ENCODE assay signal across 8 cellular contexts in the genomic region with DNA sequence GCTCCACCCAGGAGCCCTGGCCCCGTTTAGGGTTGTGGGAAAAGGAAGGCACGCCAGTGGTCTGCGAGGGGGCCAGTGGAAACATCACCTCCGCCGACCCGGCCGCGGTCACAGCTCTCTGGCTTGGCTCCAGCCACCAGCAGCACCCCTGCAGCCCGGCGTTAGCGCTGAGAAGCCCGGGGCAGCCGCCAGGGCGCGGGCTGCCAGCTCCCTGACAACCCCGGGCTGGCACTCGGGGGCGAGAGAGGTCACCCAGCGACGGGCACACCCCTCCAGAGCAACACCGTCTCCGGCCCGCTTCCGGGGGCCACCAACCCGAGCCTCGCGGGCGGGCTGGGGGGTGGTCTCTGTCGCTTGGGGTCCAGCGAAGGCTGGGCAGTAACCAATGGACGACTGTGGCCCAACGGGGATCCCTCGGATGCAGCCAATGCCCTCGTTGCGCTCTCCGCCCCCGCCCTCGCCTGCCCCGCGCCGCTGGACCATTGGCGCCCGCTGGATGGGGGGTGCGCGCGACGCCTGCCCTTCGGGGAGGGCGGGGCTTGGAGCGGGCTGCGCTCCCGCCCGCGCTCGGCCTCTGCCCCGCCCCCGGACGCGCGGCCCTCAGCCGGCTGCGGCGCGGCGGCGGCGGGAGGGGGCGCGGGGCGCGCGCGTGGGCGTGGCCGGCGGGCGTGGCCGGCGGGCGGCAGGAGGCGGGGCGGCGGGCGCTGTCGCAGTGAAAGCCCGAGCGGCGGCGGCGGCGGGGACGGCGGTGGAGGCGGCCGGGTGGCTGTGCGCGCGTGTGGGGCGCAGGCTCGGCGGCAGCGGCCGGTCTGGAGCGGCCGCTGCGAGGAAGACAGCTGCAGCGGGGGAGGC. TPM values are rescaled to one million over a fixed set of nuclear protein-coding genes. Genes with fewer than 3 reads are reported as not detected.
DNase-seq lines count a peak whose midpoint lies in the region; ATAC-seq lines count a peak whose summit lies in the region.

A gene (plus strand): TSS at position 712 of the 852 bp plus-strand sequence. CDS start 1,007 bp downstream, outside the sequence.

- H3K27me3 ChIP-seq in MG63 = peaks cover 6% of the 10 kb centered on the region

- H3K27ac ChIP-seq in SK-N-MC (no peak within 1 kb of the TSS), temporal lobe (ENCODE audit: low read depth, low read length) (peak within 1 kb of the TSS; percentile 32)

- peak; percentile 62 for ATAC-seq in GM21825 (IDR thresholded peaks at IDR 0.05; ENCODE audit: unreplicated experiment)

- H3K4me3 Mint-ChIP-seq in activated naive CD4-positive, alpha-beta T cell treated with anti-CD3 and anti-CD28 coated beads, Interleukin-2, amount 50 U/mL, for 24 hours = peak within 1 kb of the TSS; percentile 67

- peaks cover 56% of the 10 kb centered on the region for H3K4me1 Mint-ChIP-seq in activated naive CD4-positive, alpha-beta T cell treated with anti-CD3 and anti-CD28 coated beads, Interleukin-2, amount 50 U/mL, for 24 hours

- H3K36me3 ChIP-seq in MG63 (no peaks in the 10 kb centered on the region), SK-N-MC (ENCODE audit: insufficient read depth, low read length) (no peaks in the 10 kb centered on the region)

- H3K27me3 Mint-ChIP-seq in activated naive CD4-positive, alpha-beta T cell treated with anti-CD3 and anti-CD28 coated beads, Interleukin-2, amount 50 U/mL, for 24 hours = no peaks in the 10 kb centered on the region

- H3K4me3 ChIP-seq in MG63 (peak within 1 kb of the TSS; percentile 51), SK-N-MC (peak within 1 kb of the TSS; percentile 81)

- no peak within 1 kb of the TSS for H3K9ac ChIP-seq in SK-N-MC (ENCODE audit: insufficient read length)

- H3K9me3 ChIP-seq in MG63 (no peaks in the 10 kb centered on the region), SK-N-MC (ENCODE audit: low read depth, low read length) (no peaks in the 10 kb centered on the region)

- DNase-seq in DMS79 treated with DMSO at 0.1 percent for 48 hours (lab: John Stamatoyannopoulos, UW) (peak; percentile 90), MG63 (peak; percentile 87), SK-N-MC (ENCODE audit: low read depth, low spot score) (no peak), glomerular visceral epithelial cell (ENCODE audit: extremely low spot score) (peak; percentile 90), occipital lobe (lab: John Stamatoyannopoulos, UW) (peak; percentile 93)

- H3K9me3 Mint-ChIP-seq in activated naive CD4-positive, alpha-beta T cell treated with anti-CD3 and anti-CD28 coated beads, Interleukin-2, amount 50 U/mL, for 24 hours = no peaks in the 10 kb centered on the region

- no peaks in the 10 kb centered on the region for H3K36me3 Mint-ChIP-seq in activated naive CD4-positive, alpha-beta T cell treated with anti-CD3 and anti-CD28 coated beads, Interleukin-2, amount 50 U/mL, for 24 hours

- H3K27ac Mint-ChIP-seq in activated naive CD4-positive, alpha-beta T cell treated with anti-CD3 and anti-CD28 coated beads, Interleukin-2, amount 50 U/mL, for 24 hours = peak within 1 kb of the TSS; percentile 63

RNA-seq across cellular contexts. Expression of the gene that starts here (rescaled TPM):
- total RNA-seq in MG63 (2014; rRNA removed; shearing (Covaris generic); ENCODE audit: low replicate concordance) = 0.26 TPM in 1 of 2 replicates, not detected in the other
- total RNA-seq in occipital lobe (8.6 TPM), temporal lobe (6.9 TPM)

Comparison
In these comparisons a context has a peak if more than half of its experiments do, and no peak if none do; other contexts are left out.
1. Peak in DNase-seq and H3K4me3 ChIP-seq in MG63; RNA of the gene not detected or under 1 TPM.